In the genomic region with DNA sequence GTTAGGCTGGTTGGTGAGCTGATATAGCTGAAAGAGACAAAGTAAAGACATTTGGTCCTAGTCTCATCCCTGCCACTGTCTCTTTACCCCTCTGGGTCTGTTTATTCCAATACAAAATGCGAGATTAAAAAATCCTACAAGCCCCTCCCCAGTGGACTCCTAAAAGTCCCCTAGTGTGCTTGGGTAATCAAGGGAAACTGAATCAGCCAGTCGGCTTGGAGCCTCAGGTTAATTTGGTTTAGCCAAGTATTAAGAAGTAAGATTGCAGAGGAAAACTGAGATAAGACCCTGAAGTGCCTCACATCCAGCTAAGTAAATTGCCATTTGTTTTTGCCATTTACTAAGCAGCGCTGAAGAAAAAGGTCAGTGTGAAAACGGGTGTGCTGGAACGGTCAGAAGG, we compare ENCODE assay signal across 1 cellular context.
TF ChIP-seq lines count a peak whose summit lies in the region.

No MANE protein-coding gene starts in this region.

TF ChIP-seq in GM23338, 12 proteins besides CTCF, POLR2A, EP300 and RAD21 (continued from another document):
- TF ChIP-seq ETS1 (IDR thresholded peaks at IDR 0.05) (no peak), STAT1 (IDR thresholded peaks at IDR 0.05; ENCODE audit: unreplicated experiment) (no peak), EZH2phosphoT487 (IDR thresholded peaks at IDR 0.05; ENCODE audit: unreplicated experiment) (no peak), NANOG (IDR thresholded peaks at IDR 0.05; ENCODE audit: borderline replicate concordance) (no peak), ZNF331 (CRISPR knock-in tag; IDR thresholded peaks at IDR 0.05; ENCODE audit: low read depth) (no peak), JUNB (IDR thresholded peaks at IDR 0.05; ENCODE audit: unreplicated experiment) (no peak), ZNF462 (CRISPR knock-in tag; IDR thresholded peaks at IDR 0.05) (no peak), ZNF114 (CRISPR knock-in tag; IDR thresholded peaks at IDR 0.05) (no peak), POLR2AphosphoS5 (IDR thresholded peaks at IDR 0.05; ENCODE audit: low read depth) (no peak)
